In genomic region chr20:50015993-50016770, GRCh38 we compare ENCODE assay signal across 14 cellular contexts. TPM values are rescaled to one million over a fixed set of nuclear protein-coding genes. Genes with fewer than 3 reads are reported as not detected.
DNase-seq lines count a peak whose midpoint lies in the region; ATAC-seq and TF ChIP-seq lines count a peak whose summit lies in the region.
"Had no signal": no experiment of that assay in that cellular context is flagged by ENCODE, and none has a peak within 500 bp of the region (broad histone marks: within the 10 kb centered on the region; RNA-seq: fewer than 3 reads in every experiment).

No MANE protein-coding gene starts in this region.

- DNase-seq in AG08395 (ENCODE audit: low spot score) (peak; percentile 47), NCI-H69 (lab: John Stamatoyannopoulos, UW) (peak; percentile 6), esophagus squamous epithelium (lab: John Stamatoyannopoulos, UW) (no peak), mucosa of gallbladder (ENCODE audit: low spot score) (peak; percentile 20), anterior cingulate cortex (lab: John Stamatoyannopoulos, UW) (no peak)
- DNase-seq in activated CD8-positive, alpha-beta T cell treated with anti-CD3 and anti-CD28 coated beads for 36 hours: no peak
- DNase-seq: activated CD4-positive, alpha-beta T cell treated with anti-CD3 and anti-CD28 coated beads, Interleukin-2, amount 50 U/mL, for 48 hours; aorta; effector memory CD4-positive, alpha-beta T cell; PC-3; T-helper 2 cell had no signal

- no peaks in the 10 kb centered on the region for H3K9me3 ChIP-seq in esophagus squamous epithelium

- H3K27ac ChIP-seq in esophagus squamous epithelium: peak overlapping the region; percentile 6 to 58 (median 29)

- H3K4me3 Mint-ChIP-seq in activated CD8-positive, alpha-beta T cell treated with anti-CD3 and anti-CD28 coated beads for 36 hours: no peak overlapping the region
- H3K4me3 Mint-ChIP-seq: activated T-helper 17 cell treated with anti-CD3 and anti-CD28 coated beads, Interleukin-2, amount 50 U/mL, for 72 hours had no signal

- peaks cover 9% of the 10 kb centered on the region for H3K4me1 Mint-ChIP-seq in activated CD8-positive, alpha-beta T cell treated with anti-CD3 and anti-CD28 coated beads for 36 hours (ENCODE audit: low read depth)
- H3K4me1 Mint-ChIP-seq: activated T-helper 17 cell treated with anti-CD3 and anti-CD28 coated beads, Interleukin-2, amount 50 U/mL, for 72 hours had no signal

- WGBS in esophagus squamous epithelium, 2 donors: 50 to 70% methylated on average over 5 to 11 of the region's 18 CpGs

- H3K27me3 ChIP-seq in esophagus squamous epithelium: peaks cover 0 to 5% (median 0%) of the 10 kb centered on the region in 4 donors

- no peaks in the 10 kb centered on the region for H3K36me3 Mint-ChIP-seq in activated CD8-positive, alpha-beta T cell treated with anti-CD3 and anti-CD28 coated beads for 36 hours (ENCODE audit: low read depth)

- POLR2A ChIA-PET in activated CD8-positive, alpha-beta T cell treated with anti-CD3 and anti-CD28 coated beads for 36 hours (lab: Charles Lee): no interaction called here

- no peak overlapping the region for H3K27ac Mint-ChIP-seq in activated CD8-positive, alpha-beta T cell treated with anti-CD3 and anti-CD28 coated beads for 36 hours
- H3K27ac Mint-ChIP-seq: activated T-helper 17 cell treated with anti-CD3 and anti-CD28 coated beads, Interleukin-2, amount 50 U/mL, for 72 hours had no signal

- no peak for TF ChIP-seq CTCF in esophagus squamous epithelium (IDR thresholded peaks at IDR 0.05)
- no peak for TF ChIP-seq CTCF in activated CD8-positive, alpha-beta T cell treated with anti-CD3 and anti-CD28 coated beads for 36 hours (IDR thresholded peaks at IDR 0.05)

- no peak for ATAC-seq in HG03108 (IDR thresholded peaks at IDR 0.05; ENCODE audit: unreplicated experiment)
- ATAC-seq in GM21515 (IDR thresholded peaks at IDR 0.05; ENCODE audit: unreplicated experiment): no peak
- ATAC-seq in activated CD8-positive, alpha-beta T cell treated with anti-CD3 and anti-CD28 coated beads for 36 hours: no peak
- ATAC-seq: activated T-helper 17 cell treated with anti-CD3 and anti-CD28 coated beads, Interleukin-2, amount 50 U/mL, for 72 hours; PC-3 had no signal

- TF ChIP-seq POLR2A in esophagus squamous epithelium (IDR thresholded peaks at IDR 0.05): no peak

- peaks cover 4% of the 10 kb centered on the region for H3K27me3 Mint-ChIP-seq in activated CD8-positive, alpha-beta T cell treated with anti-CD3 and anti-CD28 coated beads for 36 hours

- H3K36me3 ChIP-seq in esophagus squamous epithelium: no peaks in the 10 kb centered on the region

- no peaks in the 10 kb centered on the region for H3K9me3 Mint-ChIP-seq in activated CD8-positive, alpha-beta T cell treated with anti-CD3 and anti-CD28 coated beads for 36 hours
- H3K9me3 Mint-ChIP-seq: activated T-helper 17 cell treated with anti-CD3 and anti-CD28 coated beads, Interleukin-2, amount 50 U/mL, for 72 hours had no signal

- H3K4me1 ChIP-seq in esophagus squamous epithelium: peaks cover 20 to 56% (median 30%) of the 10 kb centered on the region in 3 donors

- no peak overlapping the region for H3K4me3 ChIP-seq in esophagus squamous epithelium

- CTCF ChIA-PET in activated CD8-positive, alpha-beta T cell treated with anti-CD3 and anti-CD28 coated beads for 36 hours (lab: Charles Lee): interaction anchor here (2.6 kb wide), 1 partner anchor 38 kb away, joined by 9 read pairs; no protein-coding TSS in a partner anchor

- intact Hi-C loops in esophagus squamous epithelium (cut with DNase I): no loop called here
- intact Hi-C loops in activated CD8-positive, alpha-beta T cell treated with anti-CD3 and anti-CD28 coated beads for 36 hours (cut with micrococcal nuclease): no loop called here

RNA-seq across cellular contexts. Expression of gene SNAI1, which starts 33.4 kb away (rescaled TPM):
- total RNA-seq in esophagus squamous epithelium (1 to 10 TPM in 1 of 4 donors, under 1 TPM in 2, not detected in 1; 0.44 to 1.3 (median 0.75) TPM), mucosa of gallbladder (3.2 TPM)
- total RNA-seq in activated CD8-positive, alpha-beta T cell treated with anti-CD3 and anti-CD28 coated beads for 36 hours: 1 to 10 TPM in 1 of 2 experiments, under 1 TPM in 1; 0.90 to 1.4 TPM

Comparison
In these comparisons a context has a peak if more than half of its experiments do, and no peak if none do; other contexts are left out.
1. DNase-seq: peak in AG08395 (single experiment), NCI-H69 (single experiment) and mucosa of gallbladder (single experiment); none in esophagus squamous epithelium (single experiment), anterior cingulate cortex (0 of 58) and activated CD8-positive, alpha-beta T cell treated with anti-CD3 and anti-CD28 coated beads for 36 hours (single experiment).